Comparison of ENCODE assay signal across 16 cellular contexts in genomic region chr9:6777218-6777902, GRCh38. TPM values are rescaled to one million over a fixed set of nuclear protein-coding genes. Genes with fewer than 3 reads are reported as not detected.
A peak's percentile ranks its signal among the peaks of the same experiment; 100 is the strongest.
DNase-seq lines count a peak whose midpoint lies in the region; ATAC-seq lines count a peak whose summit lies in the region.
"Had no signal": no experiment of that assay in that cellular context is flagged by ENCODE, and none has a peak within 500 bp of the region (broad histone marks: within the 10 kb centered on the region; RNA-seq: fewer than 3 reads in every experiment).

No MANE protein-coding gene starts in this region.

- no peak overlapping the region for H3K27ac ChIP-seq in effector memory CD4-positive, alpha-beta T cell (ENCODE audit: insufficient read depth, low read length, poor library complexity, severe bottlenecking)
- H3K27ac ChIP-seq: prostate gland had no signal

- H3K4me3 ChIP-seq in effector memory CD4-positive, alpha-beta T cell (ENCODE audit: insufficient read depth, low read depth, low read length, poor library complexity, severe bottlenecking), result no peak overlapping the region
- H3K4me3 ChIP-seq: prostate gland had no signal

- peak; percentile 63 for ATAC-seq in HG02678 (IDR thresholded peaks at IDR 0.05; ENCODE audit: unreplicated experiment)
- no peak for ATAC-seq in stimulated activated naive CD8-positive, alpha-beta T cell treated with anti-CD3 and anti-CD28 coated beads, Interleukin-15, amount 100 ng/mL, for 72 hours

- DNase-seq in activated naive CD4-positive, alpha-beta T cell treated with anti-CD3 and anti-CD28 coated beads, Interleukin-2, amount 10 ng/mL, durations not matched to agents 7 days and 5 days, result no peak
- no peak for DNase-seq in activated naive CD4-positive, alpha-beta T cell treated with Interleukin-2 at 50 U/mL for 16 hours
- no peak for DNase-seq in activated naive CD8-positive, alpha-beta T cell treated with anti-CD3 and anti-CD28 coated beads for 36 hours
- no peak for DNase-seq in stimulated activated naive CD8-positive, alpha-beta T cell treated with anti-CD3 and anti-CD28 coated beads, Interleukin-15, amount 100 ng/mL, for 72 hours
- no peak for DNase-seq in effector memory CD4-positive, alpha-beta T cell
- no peak for DNase-seq in activated gamma-delta T cell treated with Interleukin-2 at 50 U/mL for 16 hours
- DNase-seq in activated CD4-positive, alpha-beta T cell treated with anti-CD3 and anti-CD28 coated beads, Interleukin-2, amount 50 U/mL, for 4 hours, result no peak
- DNase-seq: activated CD4-positive, alpha-beta T cell treated with anti-CD3 and anti-CD28 coated beads, Interleukin-2, amount 10 ng/mL, durations not matched to agents 24 days and 14 days; effector CD4-positive, alpha-beta T cell; EL; HCEC 1CT; mesenchymal stem cell; MV-4-11; stimulated activated CD4-positive, alpha-beta T cell treated with anti-CD3 and anti-CD28 coated beads, Interleukin-4, amount 100 ng/mL, for 4 hours had no signal

- CTCF ChIA-PET in activated naive CD4-positive, alpha-beta T cell treated with anti-CD3 and anti-CD28 coated beads, Interleukin-2, amount 10 ng/mL, durations not matched to agents 7 days and 5 days (lab: Charles Lee), result no interaction called here

- H3K27me3 ChIP-seq in effector memory CD4-positive, alpha-beta T cell (replicated peaks; ENCODE audit: control insufficient read depth, insufficient read depth, low read length, poor library complexity, severe bottlenecking), result no peaks in the 10 kb centered on the region

- H3K4me1 Mint-ChIP-seq in activated naive CD4-positive, alpha-beta T cell treated with anti-CD3 and anti-CD28 coated beads, Interleukin-2, amount 10 ng/mL, durations not matched to agents 7 days and 5 days, result peaks cover 27% of the 10 kb centered on the region
- H3K4me1 Mint-ChIP-seq in activated naive CD8-positive, alpha-beta T cell treated with anti-CD3 and anti-CD28 coated beads for 36 hours, result peaks cover 32% of the 10 kb centered on the region
- peaks cover 47% of the 10 kb centered on the region for H3K4me1 Mint-ChIP-seq in stimulated activated naive CD8-positive, alpha-beta T cell treated with anti-CD3 and anti-CD28 coated beads, Interleukin-15, amount 100 ng/mL, for 72 hours

- no peaks in the 10 kb centered on the region for H3K9me3 ChIP-seq in effector memory CD4-positive, alpha-beta T cell (ENCODE audit: control insufficient read depth, low read length)
- H3K9me3 ChIP-seq: prostate gland had no signal

- H3K27ac Mint-ChIP-seq in activated naive CD4-positive, alpha-beta T cell treated with anti-CD3 and anti-CD28 coated beads, Interleukin-2, amount 10 ng/mL, durations not matched to agents 7 days and 5 days, result peak overlapping the region; percentile 0
- peak overlapping the region; percentile 30 for H3K27ac Mint-ChIP-seq in activated naive CD8-positive, alpha-beta T cell treated with anti-CD3 and anti-CD28 coated beads for 36 hours
- no peak overlapping the region for H3K27ac Mint-ChIP-seq in stimulated activated naive CD8-positive, alpha-beta T cell treated with anti-CD3 and anti-CD28 coated beads, Interleukin-15, amount 100 ng/mL, for 72 hours
- H3K27ac Mint-ChIP-seq: activated CD4-positive, alpha-beta T cell treated with anti-CD3 and anti-CD28 coated beads, Interleukin-2, amount 10 ng/mL, durations not matched to agents 24 days and 14 days had no signal

- H3K36me3 Mint-ChIP-seq in activated naive CD4-positive, alpha-beta T cell treated with anti-CD3 and anti-CD28 coated beads, Interleukin-2, amount 10 ng/mL, durations not matched to agents 7 days and 5 days, result peaks cover 19% of the 10 kb centered on the region
- peaks cover 16% of the 10 kb centered on the region for H3K36me3 Mint-ChIP-seq in activated naive CD8-positive, alpha-beta T cell treated with anti-CD3 and anti-CD28 coated beads for 36 hours

- peaks cover 7% of the 10 kb centered on the region for H3K4me1 ChIP-seq in effector memory CD4-positive, alpha-beta T cell (ENCODE audit: control insufficient read depth, insufficient read depth, low read length, poor library complexity, severe bottlenecking)
- H3K4me1 ChIP-seq: prostate gland had no signal

- H3K4me3 Mint-ChIP-seq in activated naive CD4-positive, alpha-beta T cell treated with anti-CD3 and anti-CD28 coated beads, Interleukin-2, amount 10 ng/mL, durations not matched to agents 7 days and 5 days, result no peak overlapping the region
- H3K4me3 Mint-ChIP-seq in activated naive CD8-positive, alpha-beta T cell treated with anti-CD3 and anti-CD28 coated beads for 36 hours, result peak overlapping the region; percentile 53
- peak overlapping the region; percentile 25 to 46 for H3K4me3 Mint-ChIP-seq in stimulated activated naive CD8-positive, alpha-beta T cell treated with anti-CD3 and anti-CD28 coated beads, Interleukin-15, amount 100 ng/mL, for 72 hours
- H3K4me3 Mint-ChIP-seq: activated CD4-positive, alpha-beta T cell treated with anti-CD3 and anti-CD28 coated beads, Interleukin-2, amount 10 ng/mL, durations not matched to agents 24 days and 14 days had no signal

- no peaks in the 10 kb centered on the region for H3K9me3 Mint-ChIP-seq in activated naive CD4-positive, alpha-beta T cell treated with anti-CD3 and anti-CD28 coated beads, Interleukin-2, amount 10 ng/mL, durations not matched to agents 7 days and 5 days
- H3K9me3 Mint-ChIP-seq in activated naive CD8-positive, alpha-beta T cell treated with anti-CD3 and anti-CD28 coated beads for 36 hours, result no peaks in the 10 kb centered on the region
- no peaks in the 10 kb centered on the region for H3K9me3 Mint-ChIP-seq in stimulated activated naive CD8-positive, alpha-beta T cell treated with anti-CD3 and anti-CD28 coated beads, Interleukin-15, amount 100 ng/mL, for 72 hours
- H3K9me3 Mint-ChIP-seq: activated CD4-positive, alpha-beta T cell treated with anti-CD3 and anti-CD28 coated beads, Interleukin-2, amount 10 ng/mL, durations not matched to agents 24 days and 14 days had no signal

- H3K27me3 Mint-ChIP-seq in activated naive CD4-positive, alpha-beta T cell treated with anti-CD3 and anti-CD28 coated beads, Interleukin-2, amount 10 ng/mL, durations not matched to agents 7 days and 5 days, result no peaks in the 10 kb centered on the region
- H3K27me3 Mint-ChIP-seq in activated naive CD8-positive, alpha-beta T cell treated with anti-CD3 and anti-CD28 coated beads for 36 hours, result no peaks in the 10 kb centered on the region
- H3K27me3 Mint-ChIP-seq in stimulated activated naive CD8-positive, alpha-beta T cell treated with anti-CD3 and anti-CD28 coated beads, Interleukin-15, amount 100 ng/mL, for 72 hours, result no peaks in the 10 kb centered on the region
- H3K27me3 Mint-ChIP-seq: activated CD4-positive, alpha-beta T cell treated with anti-CD3 and anti-CD28 coated beads, Interleukin-2, amount 10 ng/mL, durations not matched to agents 24 days and 14 days had no signal

- no peaks in the 10 kb centered on the region for H3K36me3 ChIP-seq in effector memory CD4-positive, alpha-beta T cell (ENCODE audit: control insufficient read depth, insufficient read depth, low read length)
- H3K36me3 ChIP-seq: prostate gland had no signal

RNA-seq across cellular contexts. Expression of gene KDM4C, which starts 19.6 kb away (rescaled TPM):
- 10 to 100 TPM; 22.7 to 22.9 TPM for total RNA-seq in activated naive CD8-positive, alpha-beta T cell treated with anti-CD3 and anti-CD28 coated beads for 36 hours

Comparison
In these comparisons a context has a peak if more than half of its experiments do, and no peak if none do; other contexts are left out.
1. H3K27ac Mint-ChIP-seq: peak in activated naive CD4-positive, alpha-beta T cell treated with anti-CD3 and anti-CD28 coated beads, Interleukin-2, amount 10 ng/mL, durations not matched to agents 7 days and 5 days (single experiment) and activated naive CD8-positive, alpha-beta T cell treated with anti-CD3 and anti-CD28 coated beads for 36 hours (single experiment); none in stimulated activated naive CD8-positive, alpha-beta T cell treated with anti-CD3 and anti-CD28 coated beads, Interleukin-15, amount 100 ng/mL, for 72 hours (0 of 2).